7 cellular contexts compared by ENCODE assay signal in the genomic region with DNA sequence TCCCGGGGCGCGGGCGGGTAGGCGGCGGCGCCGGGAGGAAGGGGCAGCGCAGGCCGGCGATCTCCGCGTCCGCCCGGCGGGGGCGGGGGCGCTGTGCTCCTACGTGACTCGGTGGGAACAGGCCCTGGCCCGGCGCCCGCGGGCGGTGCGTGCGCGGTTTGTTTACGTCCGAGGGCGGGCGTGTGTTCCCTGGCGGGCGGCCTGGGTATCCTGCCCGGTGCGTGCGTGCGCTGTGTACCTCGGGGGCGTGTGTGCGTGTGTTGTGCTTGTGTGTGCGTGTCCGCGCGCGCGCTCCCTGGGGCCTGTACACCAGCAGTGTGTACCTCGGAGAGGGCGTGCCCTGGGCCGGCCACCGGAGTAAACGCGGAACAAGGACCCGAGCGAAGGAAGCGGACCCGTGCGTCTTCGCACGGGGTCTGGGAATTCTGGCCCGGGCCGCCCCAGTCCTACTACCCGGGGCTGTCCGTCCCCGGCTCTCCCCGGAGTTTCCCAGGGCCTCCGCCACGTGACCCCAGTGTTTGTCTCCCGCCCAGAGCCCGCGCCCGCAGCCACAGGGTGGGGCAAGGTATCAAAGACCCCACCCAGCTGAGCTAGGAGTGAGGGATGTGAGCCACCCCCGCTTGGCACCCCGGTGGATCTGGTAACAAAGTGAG. TPM values are rescaled to one million over a fixed set of nuclear protein-coding genes. Genes with fewer than 3 reads are reported as not detected.
DNase-seq lines count a peak whose midpoint lies in the region; ATAC-seq, FAIRE-seq and TF ChIP-seq lines count a peak whose summit lies in the region.

No MANE protein-coding gene starts in this region.

- peak overlapping the region; percentile 82 for H3K4me3 Mint-ChIP-seq in nephron progenitor cell

- H3K9me3 ChIP-seq in upper lobe of left lung = no peaks in the 10 kb centered on the region

- ATAC-seq in HG02798 (IDR thresholded peaks at IDR 0.05; ENCODE audit: poor library complexity, unreplicated experiment) (peak; percentile 22), upper lobe of left lung (ENCODE audit: low FRiP score in 2 of 2) (peak; percentile 74 to 87)

- H3K36me3 Mint-ChIP-seq in nephron progenitor cell (ENCODE audit: low read depth) = no peaks in the 10 kb centered on the region

- peak in 3 of 4 donors; percentile 74 to 98 (median 96) for TF ChIP-seq EP300 in upper lobe of left lung (IDR thresholded peaks at IDR 0.05)

- H3K27me3 ChIP-seq in upper lobe of left lung = no peaks in the 10 kb centered on the region

- no peak overlapping the region for H3K27ac Mint-ChIP-seq in nephron progenitor cell

- TF ChIP-seq POLR2A in GM12892 (IDR thresholded peaks at IDR 0.05; ENCODE audit: low read depth, low read length) (no peak), upper lobe of left lung (IDR thresholded peaks at IDR 0.05) (peak in 2 of 4 donors; percentile 24 to 41)

- FAIRE-seq in GM12892 (lab: Jason Lieb, UNC) = peak; percentile 67

- H3K4me3 ChIP-seq in fibroblast of the aortic adventitia (ENCODE audit: low read depth, low read length) (peak overlapping the region; percentile 90), upper lobe of left lung (peak overlapping the region; percentile 60 to 88 (median 78))

- no peaks in the 10 kb centered on the region for H3K9me3 Mint-ChIP-seq in nephron progenitor cell

- H3K27ac ChIP-seq in upper lobe of left lung = peak overlapping the region; percentile 96 to 99 (median 98)

- WGBS in upper lobe of left lung, 2 donors = 0% methylated on average over 55 of the region's 74 CpGs; no CpG with 5 or more reads in 1 of the 2 donors

- peaks cover 27% of the 10 kb centered on the region for H3K4me1 Mint-ChIP-seq in nephron progenitor cell

- no peaks in the 10 kb centered on the region for H3K36me3 ChIP-seq in upper lobe of left lung

- TF ChIP-seq CTCF in fibroblast of the aortic adventitia (IDR thresholded peaks at IDR 0.05; ENCODE audit: insufficient read depth, low read length) (no peak), nephron progenitor cell (IDR thresholded peaks at IDR 0.05) (no peak), upper lobe of left lung (IDR thresholded peaks at IDR 0.05) (peak; percentile 30 to 79 (median 54))

- H3K27me3 Mint-ChIP-seq in nephron progenitor cell (ENCODE audit: low read depth, poor library complexity) = peaks cover 5% of the 10 kb centered on the region

- no peak for DNase-seq in GM12892 (ENCODE audit: insufficient read length)
- peak; percentile 80 for DNase-seq in OCI-M1 (lab: John Stamatoyannopoulos, UW)
- peak; percentile 85 for DNase-seq in activated effector memory CD4-positive, alpha-beta T cell treated with anti-CD3 and anti-CD28 coated beads, Interleukin-2, amount 50 U/mL, for 16 hours
- DNase-seq in fibroblast of the aortic adventitia (ENCODE audit: low read depth) = peak; percentile 91
- peak; percentile 68 for DNase-seq in nephron progenitor cell
- peak; percentile 90 to 98 for DNase-seq in upper lobe of left lung

- peaks cover 20 to 29% (median 27%) of the 10 kb centered on the region in 4 donors for H3K4me1 ChIP-seq in upper lobe of left lung

RNA-seq across cellular contexts. Expression of a gene that starts 0.8 kb away (rescaled TPM):
- 3.5 TPM for polyA plus RNA-seq in GM12892 (2012; ENCODE audit: missing spikeins)
- total RNA-seq in fibroblast of the aortic adventitia (ENCODE audit: low replicate concordance) = 21.8 and 33.7 TPM in 2 replicates
- total RNA-seq in upper lobe of left lung = 10 to 100 TPM; 25.1 to 75.7 (median 44.5) TPM

RNA-seq across cellular contexts. Expression of a gene that starts 20.9 kb away (rescaled TPM):
- 16.3 TPM for polyA plus RNA-seq in GM12892 (2012; ENCODE audit: missing spikeins)
- total RNA-seq in fibroblast of the aortic adventitia (ENCODE audit: low replicate concordance) (9.3 and 12.3 TPM in 2 replicates), upper lobe of left lung (100 to 1,000 TPM in 1 of 6 donors, 10 to 100 TPM in 5; 21.1 to 295 (median 47.5) TPM)

Comparison
In these comparisons a context has a peak if more than half of its experiments do, and no peak if none do; other contexts are left out.
1. CTCF ChIP-seq: peak in upper lobe of left lung (6 of 6); none in fibroblast of the aortic adventitia (single experiment) and nephron progenitor cell (single experiment).